11 cellular contexts compared by ENCODE assay signal in genomic region chr9:95027914-95028854, GRCh38.
DNase-seq lines count a peak whose midpoint lies in the region; ATAC-seq and TF ChIP-seq lines count a peak whose summit lies in the region.
"Had no signal": no experiment of that assay in that cellular context is flagged by ENCODE, and none has a peak within 500 bp of the region (broad histone marks: within the 10 kb centered on the region; RNA-seq: fewer than 3 reads in every experiment).

No MANE protein-coding gene starts in this region.

- H3K9me3 ChIP-seq in psoas muscle, result no peaks in the 10 kb centered on the region

- TF ChIP-seq CTCF in foreskin keratinocyte (conservative IDR thresholded peaks at IDR 0.05) (no peak), psoas muscle (IDR thresholded peaks at IDR 0.05) (no peak), natural killer cell (IDR thresholded peaks at IDR 0.05) (no peak)

- H3K27ac ChIP-seq in foreskin keratinocyte (no peak overlapping the region), psoas muscle (peak overlapping the region; percentile 93)

- no peaks in the 10 kb centered on the region for H3K36me3 Mint-ChIP-seq in natural killer cell

- H3K4me1 Mint-ChIP-seq in natural killer cell, result no peaks in the 10 kb centered on the region
- H3K4me1 Mint-ChIP-seq: activated CD4-positive, alpha-beta T cell treated with anti-CD3 and anti-CD28 coated beads for 36 hours; B cell had no signal

- no peak overlapping the region for H3K27ac Mint-ChIP-seq in natural killer cell
- H3K27ac Mint-ChIP-seq: activated CD4-positive, alpha-beta T cell treated with anti-CD3 and anti-CD28 coated beads for 36 hours; B cell had no signal

- H3K4me1 ChIP-seq in foreskin keratinocyte (peaks cover 41% of the 10 kb centered on the region), psoas muscle (peaks cover 99% of the 10 kb centered on the region)

- H3K4me3 ChIP-seq in psoas muscle, result no peak overlapping the region

- ATAC-seq in foreskin keratinocyte (peak; percentile 61), psoas muscle (no peak), GM18858 (IDR thresholded peaks at IDR 0.05; ENCODE audit: unreplicated experiment) (no peak), HG02798 (IDR thresholded peaks at IDR 0.05; ENCODE audit: poor library complexity, unreplicated experiment) (no peak), natural killer cell (no peak)
- ATAC-seq: activated CD4-positive, alpha-beta T cell treated with anti-CD3 and anti-CD28 coated beads for 36 hours had no signal

- H3K27me3 ChIP-seq in foreskin keratinocyte (no peaks in the 10 kb centered on the region), psoas muscle (ENCODE audit: insufficient read depth in 3 of 3, low read length in 2 of 3) (no peaks in the 10 kb centered on the region)

- no peaks in the 10 kb centered on the region for H3K9me3 Mint-ChIP-seq in natural killer cell

- H3K27me3 Mint-ChIP-seq in natural killer cell (ENCODE audit: low read depth in 2 of 2), result no peaks in the 10 kb centered on the region
- H3K27me3 Mint-ChIP-seq: activated CD4-positive, alpha-beta T cell treated with anti-CD3 and anti-CD28 coated beads for 36 hours; B cell had no signal

- intact Hi-C loops in psoas muscle (cut with DNase I) (loop anchor here in 1 of 2 donors (5.0 kb wide), 1 partner anchor 59 kb away; no protein-coding TSS in a partner anchor), natural killer cell (cut with micrococcal nuclease) (no loop called here)

- WGBS in psoas muscle, 3 donors, result 32 to 48% (median 36%) methylated on average over 11 of the region's 11 CpGs

- peaks cover 0 to 4% of the 10 kb centered on the region in 2 donors for H3K36me3 ChIP-seq in psoas muscle (ENCODE audit: insufficient read depth in 1 of 2, low read depth in 1 of 2)

- DNase-seq in DMS153 (lab: John Stamatoyannopoulos, UW) (peak; percentile 53), NCI-H2171 treated with DMSO at 0.1 percent for 48 hours (lab: John Stamatoyannopoulos, UW) (peak; percentile 83), foreskin keratinocyte (no peak), psoas muscle (no peak), NCI-H1436 treated with DMSO at 0.1 percent for 48 hours (lab: John Stamatoyannopoulos, UW) (no peak), natural killer cell (no peak)
- DNase-seq: activated CD4-positive, alpha-beta T cell treated with anti-CD3 and anti-CD28 coated beads for 36 hours; small intestine had no signal

- no peak overlapping the region for H3K4me3 Mint-ChIP-seq in natural killer cell
- H3K4me3 Mint-ChIP-seq: activated CD4-positive, alpha-beta T cell treated with anti-CD3 and anti-CD28 coated beads for 36 hours; B cell had no signal

Comparison
In these comparisons a context has a peak if more than half of its experiments do, and no peak if none do; other contexts are left out.
1. DNase-seq: peak in DMS153 (single experiment) and NCI-H2171 treated with DMSO at 0.1 percent for 48 hours (single experiment); none in foreskin keratinocyte (0 of 2), psoas muscle (0 of 2), NCI-H1436 treated with DMSO at 0.1 percent for 48 hours (single experiment) and natural killer cell (single experiment).